Comparison of ENCODE assay signal across 2 cellular contexts in genomic region chr11:119424775-119425174, GRCh38.
TF ChIP-seq lines count a peak whose summit lies in the region.

No MANE protein-coding gene starts in this region.

TF ChIP-seq in SK-N-SH, 30 proteins besides CTCF, POLR2A, EP300 and RAD21:
- TF ChIP-seq RFX5 (IDR thresholded peaks at IDR 0.05; ENCODE audit: low read length) (no peak), TCF12 (IDR thresholded peaks at IDR 0.05) (peak; percentile 68), GATA2 (CRISPR knock-in tag; IDR thresholded peaks at IDR 0.05) (peak; percentile 71), MAX (IDR thresholded peaks at IDR 0.05; ENCODE audit: low read depth) (no peak)
- TF ChIP-seq, protein P1, sequence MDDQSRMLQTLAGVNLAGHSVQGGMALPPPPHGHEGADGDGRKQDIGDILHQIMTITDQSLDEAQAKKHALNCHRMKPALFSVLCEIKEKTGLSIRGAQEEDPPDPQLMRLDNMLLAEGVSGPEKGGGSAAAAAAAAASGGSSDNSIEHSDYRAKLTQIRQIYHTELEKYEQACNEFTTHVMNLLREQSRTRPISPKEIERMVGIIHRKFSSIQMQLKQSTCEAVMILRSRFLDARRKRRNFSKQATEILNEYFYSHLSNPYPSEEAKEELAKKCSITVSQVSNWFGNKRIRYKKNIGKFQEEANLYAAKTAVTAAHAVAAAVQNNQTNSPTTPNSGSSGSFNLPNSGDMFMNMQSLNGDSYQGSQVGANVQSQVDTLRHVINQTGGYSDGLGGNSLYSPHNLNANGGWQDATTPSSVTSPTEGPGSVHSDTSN (IDR thresholded peaks at IDR 0.05), result 0 out of 2 replicates have a peak, but pooled peaks have one; percentile 43

TF ChIP-seq in H1, 55 proteins besides CTCF, POLR2A, EP300 and RAD21:
- TF ChIP-seq CEBPB (IDR thresholded peaks at IDR 0.05; ENCODE audit: low read depth, low read length), result no peak
